In the genomic region with DNA sequence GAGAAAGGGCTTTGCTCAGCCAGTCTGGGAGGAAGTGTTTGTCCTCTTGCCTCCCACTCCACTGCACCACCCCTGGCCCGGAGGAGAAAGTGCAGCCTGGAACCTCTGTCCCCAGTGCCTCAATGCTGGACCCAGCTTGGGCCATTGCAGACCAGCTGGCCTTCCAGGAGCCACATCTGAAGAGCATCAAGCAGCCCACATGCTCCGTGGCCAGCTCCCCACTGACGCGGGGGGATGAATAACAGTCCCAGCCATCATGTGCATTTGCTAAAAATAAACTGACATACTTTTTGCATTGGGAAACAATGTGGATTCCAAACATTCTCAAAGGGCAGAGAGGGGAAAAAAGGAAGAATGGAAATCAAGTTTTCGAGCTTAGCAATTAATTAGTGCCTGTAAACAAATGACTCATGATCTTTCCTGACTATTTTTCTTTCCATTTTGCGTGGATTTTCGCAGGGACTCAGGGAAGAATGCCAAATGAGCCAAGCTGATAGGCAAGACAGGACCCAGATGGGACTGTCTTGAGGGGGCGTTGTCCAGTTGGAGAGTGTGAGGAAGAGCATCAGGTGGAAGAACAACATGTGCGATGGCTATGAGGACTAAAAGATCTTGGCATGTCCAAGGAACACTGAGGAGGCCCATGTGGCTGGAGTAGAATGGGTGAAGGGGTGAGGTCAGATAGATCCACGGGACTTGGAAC, we compare ENCODE assay signal across 9 cellular contexts. TPM values are rescaled to one million over a fixed set of nuclear protein-coding genes. Genes with fewer than 3 reads are reported as not detected.
DNase-seq lines count a peak whose midpoint lies in the region; ATAC-seq, FAIRE-seq and TF ChIP-seq lines count a peak whose summit lies in the region.
"Had no signal": no experiment of that assay in that cellular context is flagged by ENCODE, and none has a peak within 500 bp of the region (broad histone marks: within the 10 kb centered on the region; RNA-seq: fewer than 3 reads in every experiment).

No MANE protein-coding gene starts in this region.

- H3K9me3 ChIP-seq in astrocyte (ENCODE audit: insufficient read depth, low read depth, low read length), result no peaks in the 10 kb centered on the region
- no peaks in the 10 kb centered on the region for H3K9me3 ChIP-seq in T-helper 17 cell (ENCODE audit: control insufficient read depth, low read length, poor library complexity, severe bottlenecking)

- TF ChIP-seq CTCF in GM23338 (conservative IDR thresholded peaks at IDR 0.05; ENCODE audit: low read depth in 2 of 2) (peak; percentile 34 to 38), astrocyte (IDR thresholded peaks at IDR 0.05; ENCODE audit: insufficient read depth, low read depth, low read length) (peak; percentile 23)

- H3K79me2 ChIP-seq in GM23338 (replicated peaks; ENCODE audit: insufficient read depth) (no peaks in the 10 kb centered on the region), astrocyte (ENCODE audit: insufficient read depth, low read length) (no peaks in the 10 kb centered on the region)

- no peak overlapping the region for H3K4me3 ChIP-seq in GM23338
- H3K4me3 ChIP-seq in astrocyte (ENCODE audit: insufficient read depth, low read depth, low read length), result no peak overlapping the region

- H3K27me3 ChIP-seq in GM23338 (ENCODE audit: insufficient read depth) (no peaks in the 10 kb centered on the region), astrocyte (ENCODE audit: insufficient read depth, low read length) (no peaks in the 10 kb centered on the region)

- FAIRE-seq in astrocyte (lab: Jason Lieb, UNC), result no peak

- H3K27me3 Mint-ChIP-seq in GM23338 (ENCODE audit: insufficient read depth, low read depth, poor library complexity) (peaks cover 7% of the 10 kb centered on the region), astrocyte (ENCODE audit: low read depth, unreplicated experiment) (peaks cover 6% of the 10 kb centered on the region), T-helper 17 cell (peaks cover 21% of the 10 kb centered on the region)

- H3K27ac Mint-ChIP-seq in GM23338 (no peak overlapping the region), astrocyte (ENCODE audit: unreplicated experiment) (no peak overlapping the region), T-helper 17 cell (no peak overlapping the region)
- peak overlapping the region; percentile 33 for H3K27ac Mint-ChIP-seq in stimulated activated effector memory CD8-positive, alpha-beta T cell treated with anti-CD3 and anti-CD28 coated beads, Interleukin-12 subunit alpha, Interleukin-12 subunit beta, amount 100 ng/mL, for 72 hours
- H3K27ac Mint-ChIP-seq: effector memory CD8-positive, alpha-beta T cell had no signal

- H4K20me1 ChIP-seq in GM23338 (replicated peaks; ENCODE audit: insufficient read depth), result no peaks in the 10 kb centered on the region
- no peaks in the 10 kb centered on the region for H4K20me1 ChIP-seq in astrocyte (ENCODE audit: insufficient read depth, low read length)

- H3K4me2 ChIP-seq in GM23338 (no peak overlapping the region), astrocyte (ENCODE audit: low read length) (peak overlapping the region; percentile 61)

- H3K4me3 Mint-ChIP-seq in GM23338 (no peak overlapping the region), astrocyte (ENCODE audit: unreplicated experiment) (no peak overlapping the region), T-helper 17 cell (no peak overlapping the region)
- H3K4me3 Mint-ChIP-seq in stimulated activated effector memory CD8-positive, alpha-beta T cell treated with anti-CD3 and anti-CD28 coated beads, Interleukin-12 subunit alpha, Interleukin-12 subunit beta, amount 100 ng/mL, for 72 hours, result no peak overlapping the region
- H3K4me3 Mint-ChIP-seq: effector memory CD8-positive, alpha-beta T cell had no signal

- no peaks in the 10 kb centered on the region for H3K9me3 Mint-ChIP-seq in GM23338
- H3K9me3 Mint-ChIP-seq in astrocyte (ENCODE audit: unreplicated experiment), result peaks cover 1% of the 10 kb centered on the region
- no peaks in the 10 kb centered on the region for H3K9me3 Mint-ChIP-seq in stimulated activated effector memory CD8-positive, alpha-beta T cell treated with anti-CD3 and anti-CD28 coated beads, Interleukin-12 subunit alpha, Interleukin-12 subunit beta, amount 100 ng/mL, for 72 hours

- H2AFZ ChIP-seq in GM23338 (peak overlapping the region; percentile 39), astrocyte (ENCODE audit: low read depth, low read length) (no peak overlapping the region)

- H3K27ac ChIP-seq in GM23338 (ENCODE audit: low read depth), result no peak overlapping the region
- H3K27ac ChIP-seq in astrocyte (ENCODE audit: low read depth, low read length), result peak overlapping the region; percentile 63

- H3K36me3 ChIP-seq in GM23338 (ENCODE audit: insufficient read depth), result no peaks in the 10 kb centered on the region
- no peaks in the 10 kb centered on the region for H3K36me3 ChIP-seq in astrocyte (ENCODE audit: insufficient read depth, low read length)

- H3K4me1 Mint-ChIP-seq in GM23338 (peaks cover 4% of the 10 kb centered on the region; the same call in 1 of the 3 replicates), astrocyte (ENCODE audit: low read depth, unreplicated experiment) (peaks cover 11% of the 10 kb centered on the region), T-helper 17 cell (no peaks in the 10 kb centered on the region)
- H3K4me1 Mint-ChIP-seq in stimulated activated effector memory CD8-positive, alpha-beta T cell treated with anti-CD3 and anti-CD28 coated beads, Interleukin-12 subunit alpha, Interleukin-12 subunit beta, amount 100 ng/mL, for 72 hours, result peaks cover 39% of the 10 kb centered on the region

- H3K9me2 ChIP-seq in GM23338 (ENCODE audit: insufficient read depth), result no peaks in the 10 kb centered on the region

- ATAC-seq in GM23338 (peak; percentile 71), T-helper 17 cell (no peak), HG03565 (IDR thresholded peaks at IDR 0.05; ENCODE audit: unreplicated experiment) (no peak)
- ATAC-seq in stimulated activated effector memory CD8-positive, alpha-beta T cell treated with anti-CD3 and anti-CD28 coated beads, Interleukin-12 subunit alpha, Interleukin-12 subunit beta, amount 100 ng/mL, for 72 hours, result no peak
- ATAC-seq: effector memory CD8-positive, alpha-beta T cell had no signal

- H3K4me1 ChIP-seq in GM23338 (ENCODE audit: insufficient read depth) (no peaks in the 10 kb centered on the region), astrocyte (ENCODE audit: insufficient read depth, low read length) (peaks cover 17% of the 10 kb centered on the region)

- peak; percentile 47 for DNase-seq in GM23338 (ENCODE audit: low spot score)
- peak; percentile 95 for DNase-seq in astrocyte (ENCODE audit: low read depth)
- peak; percentile 59 for DNase-seq in iPS-NIHi7 (ENCODE audit: extremely low spot score)
- DNase-seq in stimulated activated effector memory CD8-positive, alpha-beta T cell treated with anti-CD3 and anti-CD28 coated beads, Interleukin-12 subunit alpha, Interleukin-12 subunit beta, amount 100 ng/mL, for 72 hours (ENCODE audit: low spot score in 2 of 2), result no peak
- DNase-seq in activated naive CD4-positive, alpha-beta T cell treated with Interleukin-2 at 50 U/mL for 16 hours, result no peak
- DNase-seq in T-helper 17 cell, result no peak
- no peak for DNase-seq in stimulated activated CD4-positive, alpha-beta T cell treated with anti-CD3 and anti-CD28 coated beads, Interleukin-15, amount 100 ng/mL, for 24 hours
- DNase-seq: effector memory CD8-positive, alpha-beta T cell had no signal

- H3F3A ChIP-seq in GM23338 (replicated peaks; ENCODE audit: low read depth), result no peaks in the 10 kb centered on the region

- peak overlapping the region; percentile 17 for H3K9ac ChIP-seq in astrocyte (ENCODE audit: low read length)

- H3K36me3 Mint-ChIP-seq in GM23338 (ENCODE audit: low read depth) (no peaks in the 10 kb centered on the region), astrocyte (ENCODE audit: low read depth, unreplicated experiment) (peaks cover under 1% of the 10 kb centered on the region), T-helper 17 cell (ENCODE audit: low read depth) (no peaks in the 10 kb centered on the region)
- no peaks in the 10 kb centered on the region for H3K36me3 Mint-ChIP-seq in stimulated activated effector memory CD8-positive, alpha-beta T cell treated with anti-CD3 and anti-CD28 coated beads, Interleukin-12 subunit alpha, Interleukin-12 subunit beta, amount 100 ng/mL, for 72 hours

TF ChIP-seq in GM23338, 12 proteins besides CTCF, POLR2A, EP300 and RAD21 (continues in another document):
- TF ChIP-seq ZNF114 (CRISPR knock-in tag; IDR thresholded peaks at IDR 0.05) (no peak), NANOG (IDR thresholded peaks at IDR 0.05; ENCODE audit: borderline replicate concordance) (no peak)

RNA-seq across cellular contexts. Expression of a gene that starts 34.1 kb away (rescaled TPM):
- 20.5 and 25.4 TPM in 2 replicates for total RNA-seq in GM23338 (2014; rRNA removed; shearing (Covaris generic))
- polyA plus RNA-seq in GM23338 (2016; fragmentation: Nextera tagmentation; extraction: Ambion mirVana), result 20.6 and 23.7 TPM in 2 replicates
- total RNA-seq in astrocyte, result 33.8 and 34.6 TPM in 2 replicates
- 10 to 100 TPM; 18.1 to 32.8 TPM for total RNA-seq in T-helper 17 cell

Comparison
In these comparisons a context has a peak if more than half of its experiments do, and no peak if none do; other contexts are left out.
1. DNase-seq: peak in GM23338 (single experiment), astrocyte (single experiment) and iPS-NIHi7 (single experiment); none in stimulated activated effector memory CD8-positive, alpha-beta T cell treated with anti-CD3 and anti-CD28 coated beads, Interleukin-12 subunit alpha, Interleukin-12 subunit beta, amount 100 ng/mL, for 72 hours (0 of 2), activated naive CD4-positive, alpha-beta T cell treated with Interleukin-2 at 50 U/mL for 16 hours (single experiment), T-helper 17 cell (0 of 3) and stimulated activated CD4-positive, alpha-beta T cell treated with anti-CD3 and anti-CD28 coated beads, Interleukin-15, amount 100 ng/mL, for 24 hours (single experiment).